19 cellular contexts compared by ENCODE assay signal in genomic region chr3:73525591-73525990, GRCh38.
DNase-seq lines count a peak whose midpoint lies in the region; ATAC-seq, FAIRE-seq and TF ChIP-seq lines count a peak whose summit lies in the region.
"Had no signal": no experiment of that assay in that cellular context is flagged by ENCODE, and none has a peak within 500 bp of the region (broad histone marks: within the 10 kb centered on the region; RNA-seq: fewer than 3 reads in every experiment).

No MANE protein-coding gene starts in this region.

- TF ChIP-seq CTCF in HepG2 (CRISPR knock-in tag; IDR thresholded peaks at IDR 0.05) (0 out of 2 replicates have a peak, but pooled peaks have one; percentile 10), right lobe of liver (IDR thresholded peaks at IDR 0.05) (no peak), sigmoid colon (IDR thresholded peaks at IDR 0.05) (no peak)

- H3K36me3 ChIP-seq in HepG2 (replicated peaks in 1 of 2; ENCODE audit: control insufficient read depth in 1 of 2, insufficient read depth in 2 of 2, low read length in 2 of 2) (no peaks in the 10 kb centered on the region), right lobe of liver (no peaks in the 10 kb centered on the region), muscle layer of colon (ENCODE audit: insufficient read depth, low read length) (no peaks in the 10 kb centered on the region), sigmoid colon (no peaks in the 10 kb centered on the region)
- H3K36me3 ChIP-seq: BLaER1 had no signal

- H4K20me1 ChIP-seq in HepG2 (ENCODE audit: insufficient read depth, low read length), result no peaks in the 10 kb centered on the region
- H4K20me1 ChIP-seq: BLaER1 had no signal

- no peak overlapping the region for H3K27ac ChIP-seq in HepG2 (ENCODE audit: extremely low read length, insufficient read depth, low read length)
- H3K27ac ChIP-seq in right lobe of liver, result no peak overlapping the region
- peak overlapping the region; percentile 56 for H3K27ac ChIP-seq in muscle layer of colon (ENCODE audit: low read depth, low read length)
- peak overlapping the region; percentile 85 to 90 (median 86) for H3K27ac ChIP-seq in sigmoid colon
- H3K27ac ChIP-seq: BLaER1, HL-60 had no signal

- no peak overlapping the region for H3K4me2 ChIP-seq in HepG2 (ENCODE audit: low read depth, low read length)
- H3K4me2 ChIP-seq: BLaER1 had no signal

- WGBS in HepG2 (ENCODE audit: low lambda C conversion rate), result 37% methylated on average over 6 of the region's 6 CpGs
- WGBS in right lobe of liver (ENCODE audit: insufficient coverage, low coverage, low lambda C conversion rate, missing lambda C conversion rate), result 63% methylated on average over 6 of the region's 6 CpGs
- WGBS in sigmoid colon, 2 donors, result 85 to 86% methylated on average over 6 of the region's 6 CpGs

- H3K4me3 ChIP-seq in HepG2 (replicated peaks in 1 of 3; ENCODE audit: insufficient read depth in 1 of 3, low read depth in 2 of 3, low read length in 3 of 3), result no peak overlapping the region
- no peak overlapping the region for H3K4me3 ChIP-seq in right lobe of liver
- H3K4me3 ChIP-seq in muscle layer of colon (ENCODE audit: low read depth in 1 of 2, low read length in 2 of 2), result no peak overlapping the region
- peak overlapping the region in 3 of 4 donors; percentile 11 to 51 (median 12) for H3K4me3 ChIP-seq in sigmoid colon
- H3K4me3 ChIP-seq: BLaER1 had no signal

- H3K9me3 ChIP-seq in HepG2 (ENCODE audit: low read length) (peaks cover 5% of the 10 kb centered on the region; the same call in 1 of the 2 replicates), right lobe of liver (no peaks in the 10 kb centered on the region), muscle layer of colon (ENCODE audit: low read length) (no peaks in the 10 kb centered on the region), sigmoid colon (no peaks in the 10 kb centered on the region)

- POLR2A ChIA-PET in HepG2 (lab: Yijun Ruan, JAX), result no interaction called here

- no TSS peak for BruUV-seq in HepG2 (replicated peaks; lab: Mats Ljungman, UMichigan)

- H3K4me1 ChIP-seq in HepG2 (ENCODE audit: insufficient read depth, low read length) (no peaks in the 10 kb centered on the region), right lobe of liver (no peaks in the 10 kb centered on the region), muscle layer of colon (ENCODE audit: insufficient read depth, low read length) (peaks cover 67% of the 10 kb centered on the region), sigmoid colon (peaks cover 0 to 78% (median 62%) of the 10 kb centered on the region in 4 donors)
- H3K4me1 ChIP-seq: BLaER1 had no signal

- no peak for DNase-seq in HepG2 (ENCODE audit: low spot score)
- DNase-seq in right lobe of liver, result no peak
- no peak for DNase-seq in sigmoid colon
- no peak for DNase-seq in NCI-H1694 (lab: John Stamatoyannopoulos, UW)
- DNase-seq in NCI-H748 (lab: John Stamatoyannopoulos, UW; ENCODE audit: unreplicated experiment), result no peak
- DNase-seq: 8988T; CD4-positive, alpha-beta memory T cell; DMS153; DMS79; GDM1; H9 had no signal

- TF ChIP-seq POLR2A in HepG2 (IDR thresholded peaks at IDR 0.05; ENCODE audit: insufficient read depth in 1 of 2, low read depth in 2 of 2, low read length in 2 of 2) (no peak), right lobe of liver (IDR thresholded peaks at IDR 0.05) (no peak), sigmoid colon (IDR thresholded peaks at IDR 0.05) (no peak)

- H3K27me3 ChIP-seq in HepG2 (ENCODE audit: control insufficient read depth in 1 of 2, insufficient read depth in 2 of 2, low read length in 2 of 2), result peaks cover 0 to 1% of the 10 kb centered on the region in 2 experiments; a peak in 1 of 5 replicates
- no peaks in the 10 kb centered on the region for H3K27me3 ChIP-seq in right lobe of liver
- H3K27me3 ChIP-seq in muscle layer of colon (ENCODE audit: control insufficient read depth in 1 of 2, insufficient read depth in 2 of 2, low read length in 2 of 2), result no peaks in the 10 kb centered on the region
- no peaks in the 10 kb centered on the region for H3K27me3 ChIP-seq in sigmoid colon
- H3K27me3 ChIP-seq: BLaER1 had no signal

- TF ChIP-seq RAD21 in HepG2 (CRISPR knock-in tag; IDR thresholded peaks at IDR 0.05), result no peak

- H2AFZ ChIP-seq in HepG2 (ENCODE audit: low read length), result no peak overlapping the region

- no peak overlapping the region for H3K9ac ChIP-seq in HepG2 (ENCODE audit: insufficient read depth, low read depth, low read length)
- no peak overlapping the region for H3K9ac ChIP-seq in muscle layer of colon (ENCODE audit: low read length)
- H3K9ac ChIP-seq: BLaER1 had no signal

- CTCF ChIA-PET in HepG2 (lab: Yijun Ruan, JAX; ENCODE audit: low intra/inter-chr PET ratio, low total read pairs), result no interaction called here

- no peak for FAIRE-seq in HepG2 (lab: Jason Lieb, UNC)
- FAIRE-seq: GM12892, GM18507, H1 had no signal

- in situ Hi-C loops in HepG2 (cut with HindIII; ENCODE audit: extremely low pct_ligation_motif_present, low pct_unique_long_range_greater_than_20kb), result no loop called here

- H3K79me2 ChIP-seq in HepG2 (ENCODE audit: insufficient read depth, low read length), result no peaks in the 10 kb centered on the region

- no peak for TF ChIP-seq EP300 in HepG2 (IDR thresholded peaks at IDR 0.05; ENCODE audit: low read depth in 2 of 2, low read length in 2 of 2)
- TF ChIP-seq EP300 in HepG2 (CRISPR knock-in tag; IDR thresholded peaks at IDR 0.05; ENCODE audit: borderline replicate concordance), result no peak
- no peak for TF ChIP-seq EP300 in sigmoid colon (IDR thresholded peaks at IDR 0.05)

- intact Hi-C loops in HepG2 (cut with micrococcal nuclease; ENCODE audit: unreplicated experiment) (no loop called here), right lobe of liver (cut with DNase I) (no loop called here), sigmoid colon (cut with DNase I) (no loop called here)

- ATAC-seq in HepG2, result no peak
- ATAC-seq in right lobe of liver, result no peak
- ATAC-seq in GM18870 (IDR thresholded peaks at IDR 0.05; ENCODE audit: unreplicated experiment), result no peak
- no peak for ATAC-seq in HG02885 (IDR thresholded peaks at IDR 0.05; ENCODE audit: poor library complexity, unreplicated experiment)

TF ChIP-seq in HepG2, 621 proteins besides CTCF, POLR2A, EP300 and RAD21 (continues in another document):
- TF ChIP-seq ZBTB46 (CRISPR knock-in tag; IDR thresholded peaks at IDR 0.05; ENCODE audit: borderline replicate concordance) (no peak), ARID2 (CRISPR knock-in tag; IDR thresholded peaks at IDR 0.05; ENCODE audit: borderline replicate concordance) (no peak), KLF12 (CRISPR knock-in tag; IDR thresholded peaks at IDR 0.05; ENCODE audit: borderline replicate concordance) (no peak), DPF2 (CRISPR knock-in tag; IDR thresholded peaks at IDR 0.05; ENCODE audit: borderline replicate concordance, low read depth) (no peak), SNAPC2 (CRISPR knock-in tag; IDR thresholded peaks at IDR 0.05) (no peak), CSRNP2 (CRISPR knock-in tag; conservative IDR thresholded peaks at IDR 0.05; ENCODE audit: low read depth) (no peak), ZBTB25 (CRISPR knock-in tag; IDR thresholded peaks at IDR 0.05) (no peak), CAMTA2 (CRISPR knock-in tag; IDR thresholded peaks at IDR 0.05; ENCODE audit: borderline replicate concordance) (no peak), ZNF550 (CRISPR knock-in tag; IDR thresholded peaks at IDR 0.05; ENCODE audit: borderline replicate concordance) (no peak), ZSCAN30 (CRISPR knock-in tag; IDR thresholded peaks at IDR 0.05) (no peak), CBFB (CRISPR knock-in tag; IDR thresholded peaks at IDR 0.05) (no peak), NR1H2 (CRISPR knock-in tag; IDR thresholded peaks at IDR 0.05; ENCODE audit: borderline replicate concordance, low read depth) (no peak)

Comparison
In these comparisons a context has a peak if more than half of its experiments do, and no peak if none do; other contexts are left out.
1. H3K27ac ChIP-seq: peak in muscle layer of colon (single experiment) and sigmoid colon (4 of 4); none in HepG2 (single experiment) and right lobe of liver (0 of 3).
2. H3K4me3 ChIP-seq: peak in sigmoid colon (3 of 4); none in HepG2 (0 of 3), right lobe of liver (0 of 3) and muscle layer of colon (0 of 2).